Comparison of ENCODE assay signal across 1 cellular context in the genomic region with DNA sequence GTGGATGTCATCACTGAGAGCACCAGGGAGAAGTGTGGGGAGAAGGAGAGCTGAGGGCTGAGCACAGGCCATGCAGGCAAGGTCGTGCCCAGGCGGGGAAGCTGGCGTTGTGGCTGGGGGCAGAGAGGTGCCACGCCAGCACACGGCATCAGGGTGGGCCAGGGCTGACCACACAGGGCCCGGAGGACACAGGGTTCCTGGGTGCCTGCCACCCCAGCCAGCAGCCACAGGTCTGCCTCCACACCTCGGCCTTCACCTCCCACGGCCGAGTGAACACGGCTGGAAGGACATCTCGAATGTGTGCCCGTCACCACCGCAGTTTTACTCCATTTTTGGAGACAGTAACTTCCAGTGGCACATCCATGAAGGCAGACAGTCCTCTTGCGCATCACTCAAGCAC.
TF ChIP-seq lines count a peak whose summit lies in the region.

No MANE protein-coding gene starts in this region.

TF ChIP-seq in H1, 55 proteins besides CTCF, POLR2A, EP300 and RAD21:
- TF ChIP-seq HDAC2 (IDR thresholded peaks at IDR 0.05; ENCODE audit: borderline replicate concordance in 1 of 2, low read depth in 2 of 2, low read length in 2 of 2) (no peak), GTF2F1 (IDR thresholded peaks at IDR 0.05; ENCODE audit: borderline replicate concordance, low read depth, low read length) (no peak), TBP (IDR thresholded peaks at IDR 0.05; ENCODE audit: low read depth, low read length) (no peak), KDM4A (IDR thresholded peaks at IDR 0.05; ENCODE audit: low read depth, low read length, severe bottlenecking) (no peak), CBX8 (IDR thresholded peaks at IDR 0.05; ENCODE audit: borderline replicate concordance, low read depth, low read length) (no peak), FOSL1 (IDR thresholded peaks at IDR 0.05; ENCODE audit: insufficient read depth, low read depth, low read length) (no peak), RBBP5 (IDR thresholded peaks at IDR 0.05; ENCODE audit: borderline replicate concordance, low read depth, low read length) (no peak)
